In genomic region chr2:219420687-219421086, GRCh38 we compare ENCODE assay signal across 1 cellular context.
TF ChIP-seq lines count a peak whose summit lies in the region.

No MANE protein-coding gene starts in this region.

TF ChIP-seq in IMR-90, 13 proteins besides CTCF, POLR2A, EP300 and RAD21 (continued from another document):
- TF ChIP-seq RCOR1 (IDR thresholded peaks at IDR 0.05; ENCODE audit: insufficient replicate concordance, low read length), result no peak
- no peak for TF ChIP-seq CEBPB (IDR thresholded peaks at IDR 0.05; ENCODE audit: low read depth, low read length)
- no peak for TF ChIP-seq FOS (IDR thresholded peaks at IDR 0.05; ENCODE audit: low read depth, low read length)
- no peak for TF ChIP-seq NFE2L2 (IDR thresholded peaks at IDR 0.05; ENCODE audit: low read depth, low read length)
- TF ChIP-seq CHD1 (IDR thresholded peaks at IDR 0.05; ENCODE audit: low read depth, low read length), result no peak
- TF ChIP-seq, protein P1, sequence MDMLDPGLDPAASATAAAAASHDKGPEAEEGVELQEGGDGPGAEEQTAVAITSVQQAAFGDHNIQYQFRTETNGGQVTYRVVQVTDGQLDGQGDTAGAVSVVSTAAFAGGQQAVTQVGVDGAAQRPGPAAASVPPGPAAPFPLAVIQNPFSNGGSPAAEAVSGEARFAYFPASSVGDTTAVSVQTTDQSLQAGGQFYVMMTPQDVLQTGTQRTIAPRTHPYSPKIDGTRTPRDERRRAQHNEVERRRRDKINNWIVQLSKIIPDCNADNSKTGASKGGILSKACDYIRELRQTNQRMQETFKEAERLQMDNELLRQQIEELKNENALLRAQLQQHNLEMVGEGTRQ (IDR thresholded peaks at IDR 0.05; ENCODE audit: low read depth, low read length), result no peak
- no peak for TF ChIP-seq MAFK (IDR thresholded peaks at IDR 0.05; ENCODE audit: low read depth, low read length)
- no peak for TF ChIP-seq SMC3 (IDR thresholded peaks at IDR 0.05; ENCODE audit: low read depth, low read length)
- no peak for TF ChIP-seq RFX5 (IDR thresholded peaks at IDR 0.05; ENCODE audit: low read depth, low read length)
